In the genomic region with DNA sequence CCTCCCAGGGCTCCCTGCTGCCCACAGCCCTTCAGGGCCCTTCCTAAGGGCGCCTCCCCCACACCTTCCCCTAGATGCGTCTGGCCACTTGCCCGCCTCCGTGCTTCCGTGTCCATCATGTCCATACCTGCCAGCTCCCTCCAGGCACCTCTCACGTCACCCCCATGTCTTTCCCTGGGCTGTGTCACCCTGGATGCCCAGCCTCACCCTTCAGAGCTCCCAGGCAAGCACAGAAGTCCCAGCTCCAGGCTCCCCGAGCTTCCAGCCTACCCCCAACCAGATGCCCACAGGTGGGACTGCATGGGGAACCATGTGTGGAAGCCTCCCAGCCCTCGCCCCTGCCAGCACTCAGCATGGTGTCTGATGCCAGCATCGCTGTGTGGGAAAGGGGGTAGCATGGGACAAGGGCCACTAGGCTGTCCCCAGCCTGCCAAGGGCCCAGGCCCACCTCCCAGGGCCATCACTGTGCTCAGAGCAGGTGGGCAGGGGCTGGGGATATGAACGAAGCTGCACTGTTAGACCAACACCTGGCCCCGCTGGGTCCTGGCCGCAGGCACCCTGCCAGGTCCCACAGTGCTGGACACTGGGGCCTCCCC, we compare ENCODE assay signal across 13 cellular contexts. TPM values are rescaled to one million over a fixed set of nuclear protein-coding genes. Genes with fewer than 3 reads are reported as not detected.
DNase-seq lines count a peak whose midpoint lies in the region; ATAC-seq and TF ChIP-seq lines count a peak whose summit lies in the region.
"Had no signal": no experiment of that assay in that cellular context is flagged by ENCODE, and none has a peak within 500 bp of the region (broad histone marks: within the 10 kb centered on the region; RNA-seq: fewer than 3 reads in every experiment).

No MANE protein-coding gene starts in this region.

- H3K27ac ChIP-seq in CD8-positive, alpha-beta T cell (ENCODE audit: low read depth, low read length) = peak overlapping the region; percentile 44
- H3K27ac ChIP-seq: BLaER1 treated with 17β-estradiol and CSF1 and Interleukin-3, amounts not matched to agents 10 nM and 100 nM; PC-9 had no signal

- H3K9me3 Mint-ChIP-seq in CD8-positive, alpha-beta T cell = no peaks in the 10 kb centered on the region
- H3K9me3 Mint-ChIP-seq in effector memory CD8-positive, alpha-beta T cell = no peaks in the 10 kb centered on the region
- H3K9me3 Mint-ChIP-seq in neural crest cell = no peaks in the 10 kb centered on the region

- CTCF ChIA-PET in CD8-positive, alpha-beta T cell (lab: Charles Lee) = interaction anchor here (1.0 to 1.3 kb wide), 3 partner anchors 8 to 247 kb away, joined by 3 to 6 read pairs (median 5); a partner anchor contains a TSS

- H3K36me3 ChIP-seq in CD8-positive, alpha-beta T cell (ENCODE audit: insufficient read depth, low read length) = peaks cover 4% of the 10 kb centered on the region
- peaks cover 14% of the 10 kb centered on the region for H3K36me3 ChIP-seq in NT2/D1 (ENCODE audit: insufficient read depth, insufficient read length, low read length)

- no peaks in the 10 kb centered on the region for H3K27me3 Mint-ChIP-seq in CD8-positive, alpha-beta T cell (ENCODE audit: low read depth)
- no peaks in the 10 kb centered on the region for H3K27me3 Mint-ChIP-seq in effector memory CD8-positive, alpha-beta T cell
- no peaks in the 10 kb centered on the region for H3K27me3 Mint-ChIP-seq in neural crest cell (ENCODE audit: low read depth)

- no peaks in the 10 kb centered on the region for H3K9me3 ChIP-seq in CD8-positive, alpha-beta T cell (ENCODE audit: low read length)
- H3K9me3 ChIP-seq in NT2/D1 (ENCODE audit: insufficient read depth, low read length) = no peaks in the 10 kb centered on the region
- H3K9me3 ChIP-seq: BLaER1 treated with 17β-estradiol and CSF1 and Interleukin-3, amounts not matched to agents 10 nM and 100 nM; HAP-1 had no signal

- no peak for ATAC-seq in CD8-positive, alpha-beta T cell
- no peak for ATAC-seq in effector memory CD8-positive, alpha-beta T cell (replicated peaks)
- ATAC-seq in GM18867 (IDR thresholded peaks at IDR 0.05; ENCODE audit: unreplicated experiment) (no peak), GM18868 (IDR thresholded peaks at IDR 0.05; ENCODE audit: unreplicated experiment) (no peak)

- TF ChIP-seq CTCF in CD8-positive, alpha-beta T cell (IDR thresholded peaks at IDR 0.05) = no peak
- no peak for TF ChIP-seq CTCF in neural crest cell (conservative IDR thresholded peaks at IDR 0.05)

- intact Hi-C loops in CD8-positive, alpha-beta T cell (cut with DNase I, micrococcal nuclease) = loop anchor here in 1 of 2 experiments (5.0 kb wide), 1 partner anchor 47 kb away; no protein-coding TSS in a partner anchor

- no peaks in the 10 kb centered on the region for H3K27me3 ChIP-seq in CD8-positive, alpha-beta T cell (ENCODE audit: insufficient read depth, low read length)
- H3K27me3 ChIP-seq in NT2/D1 (ENCODE audit: insufficient read depth, insufficient read length) = peaks cover 7% of the 10 kb centered on the region
- H3K27me3 ChIP-seq: BLaER1 treated with 17β-estradiol and CSF1 and Interleukin-3, amounts not matched to agents 10 nM and 100 nM had no signal

- peak overlapping the region; percentile 83 for H3K4me3 Mint-ChIP-seq in CD8-positive, alpha-beta T cell
- peak overlapping the region; percentile 74 to 83 for H3K4me3 Mint-ChIP-seq in effector memory CD8-positive, alpha-beta T cell
- H3K4me3 Mint-ChIP-seq in neural crest cell = peak overlapping the region; percentile 38

- DNase-seq in CD8-positive, alpha-beta T cell = no peak
- DNase-seq in NT2/D1 (ENCODE audit: low read depth, low spot score) = no peak
- no peak for DNase-seq in effector memory CD8-positive, alpha-beta T cell
- DNase-seq in neural crest cell (ENCODE audit: low read depth, low spot score) = no peak
- no peak for DNase-seq in NCI-H748 (lab: John Stamatoyannopoulos, UW; ENCODE audit: unreplicated experiment)
- no peak for DNase-seq in NCI-H2196 treated with DMSO at 0.1 percent for 48 hours (lab: John Stamatoyannopoulos, UW; ENCODE audit: unreplicated experiment)
- DNase-seq: NCI-H226, PC-9, retina had no signal

- H3K9ac ChIP-seq in NT2/D1 (ENCODE audit: insufficient read length, low read depth) = peak overlapping the region; percentile 36

- POLR2A ChIA-PET in CD8-positive, alpha-beta T cell (lab: Charles Lee) = interaction anchor here (0.9 to 1.9 kb wide), 4 partner anchors 16 to 126 kb away, joined by 4 to 9 read pairs (median 6); a partner anchor contains a TSS

- peak overlapping the region; percentile 58 for H3K4me3 ChIP-seq in CD8-positive, alpha-beta T cell (ENCODE audit: low read depth, low read length)
- no peak overlapping the region for H3K4me3 ChIP-seq in NT2/D1 (ENCODE audit: insufficient read length, low read depth)
- H3K4me3 ChIP-seq: BLaER1 treated with 17β-estradiol and CSF1 and Interleukin-3, amounts not matched to agents 10 nM and 100 nM; HAP-1; PC-9 had no signal

- peaks cover 58% of the 10 kb centered on the region for H3K4me1 ChIP-seq in CD8-positive, alpha-beta T cell (ENCODE audit: insufficient read depth, low read length)
- peaks cover 11% of the 10 kb centered on the region for H3K4me1 ChIP-seq in NT2/D1 (ENCODE audit: insufficient read depth, insufficient read length)

- peaks cover 11% of the 10 kb centered on the region for H3K36me3 Mint-ChIP-seq in CD8-positive, alpha-beta T cell
- peaks cover 15% of the 10 kb centered on the region for H3K36me3 Mint-ChIP-seq in effector memory CD8-positive, alpha-beta T cell (ENCODE audit: insufficient read depth)
- H3K36me3 Mint-ChIP-seq in neural crest cell (ENCODE audit: low read depth) = peaks cover 3% of the 10 kb centered on the region

- peaks cover 50% of the 10 kb centered on the region for H3K4me1 Mint-ChIP-seq in CD8-positive, alpha-beta T cell (ENCODE audit: low read depth)
- peaks cover 27 to 35% of the 10 kb centered on the region in 2 donors for H3K4me1 Mint-ChIP-seq in effector memory CD8-positive, alpha-beta T cell (ENCODE audit: low read depth in 2 of 2)
- H3K4me1 Mint-ChIP-seq in neural crest cell = peaks cover 13% of the 10 kb centered on the region

- peak overlapping the region; percentile 87 for H3K27ac Mint-ChIP-seq in CD8-positive, alpha-beta T cell
- peak overlapping the region; percentile 73 to 90 for H3K27ac Mint-ChIP-seq in effector memory CD8-positive, alpha-beta T cell
- H3K27ac Mint-ChIP-seq in neural crest cell (ENCODE audit: unreplicated experiment) = no peak overlapping the region

RNA-seq across cellular contexts. Expression of a gene that starts 1.9 kb away (rescaled TPM):
- 10 to 100 TPM; 25.4 to 28.6 TPM for total RNA-seq in CD8-positive, alpha-beta T cell
- 36.4 and 38.2 TPM in 2 replicates for total RNA-seq in neural crest cell

RNA-seq across cellular contexts. Expression of a gene that starts 16.0 kb away (rescaled TPM):
- 10 to 100 TPM; 16.7 to 17.4 TPM for total RNA-seq in CD8-positive, alpha-beta T cell
- 80.4 and 84.6 TPM in 2 replicates for total RNA-seq in neural crest cell

RNA-seq across cellular contexts. Expression of a gene that starts 27.4 kb away (rescaled TPM):
- total RNA-seq in CD8-positive, alpha-beta T cell = 10 to 100 TPM; 57.9 to 60.8 TPM
- 56.4 and 62.0 TPM in 2 replicates for total RNA-seq in neural crest cell

RNA-seq across cellular contexts. Expression of a gene that starts 42.6 kb away (rescaled TPM):
- 10 to 100 TPM; 22.2 to 22.3 TPM for total RNA-seq in CD8-positive, alpha-beta T cell
- total RNA-seq in neural crest cell = 233 and 254 TPM in 2 replicates

RNA-seq across cellular contexts. Expression of a gene that starts 47.3 kb away (rescaled TPM):
- 1 to 10 TPM; 6.1 to 7.9 TPM for total RNA-seq in CD8-positive, alpha-beta T cell
- 22.4 and 25.7 TPM in 2 replicates for total RNA-seq in neural crest cell
